ENCODE assay signal across 10 cellular contexts in genomic region chr19:15779756-15780476, GRCh38. TPM values are rescaled to one million over a fixed set of nuclear protein-coding genes. Genes with fewer than 3 reads are reported as not detected.
A peak's percentile ranks its signal among the peaks of the same experiment; 100 is the strongest.
DNase-seq lines count a peak whose midpoint lies in the region; ATAC-seq and TF ChIP-seq lines count a peak whose summit lies in the region.
"Had no signal": no experiment of that assay in that cellular context is flagged by ENCODE, and none has a peak within 500 bp of the region (broad histone marks: within the 10 kb centered on the region; RNA-seq: fewer than 3 reads in every experiment).

No MANE protein-coding gene starts in this region.

- no peak overlapping the region for H3K27ac Mint-ChIP-seq in activated CD4-positive, alpha-beta T cell treated with anti-CD3 and anti-CD28 coated beads, Interleukin-2, amount 10 ng/mL, durations not matched to agents 7 days and 5 days
- H3K27ac Mint-ChIP-seq: IgD-negative memory B cell had no signal

- BruUV-seq in A673 (replicated peaks; lab: Mats Ljungman, UMichigan): no TSS peak

- H3K9me3 Mint-ChIP-seq in activated CD4-positive, alpha-beta T cell treated with anti-CD3 and anti-CD28 coated beads, Interleukin-2, amount 10 ng/mL, durations not matched to agents 7 days and 5 days: no peaks in the 10 kb centered on the region

- H3K36me3 Mint-ChIP-seq in activated CD4-positive, alpha-beta T cell treated with anti-CD3 and anti-CD28 coated beads, Interleukin-2, amount 10 ng/mL, durations not matched to agents 7 days and 5 days (ENCODE audit: low read depth): no peaks in the 10 kb centered on the region

- CTCF ChIA-PET in A673 (lab: Charles Lee): no interaction called here
- CTCF ChIA-PET in activated CD4-positive, alpha-beta T cell treated with anti-CD3 and anti-CD28 coated beads, Interleukin-2, amount 10 ng/mL, durations not matched to agents 7 days and 5 days (lab: Charles Lee): interaction anchor here (0.5 kb wide), 1 partner anchor 32 kb away, joined by 3 read pairs; no protein-coding TSS in a partner anchor

- H3K4me3 ChIP-seq in A673 (ENCODE audit: low read depth, low read length, poor library complexity, severe bottlenecking): no peak overlapping the region
- no peak overlapping the region for H3K4me3 ChIP-seq in fibroblast of the aortic adventitia (ENCODE audit: low read depth, low read length)

- no peaks in the 10 kb centered on the region for H3K27me3 Mint-ChIP-seq in activated CD4-positive, alpha-beta T cell treated with anti-CD3 and anti-CD28 coated beads, Interleukin-2, amount 10 ng/mL, durations not matched to agents 7 days and 5 days

- intact Hi-C loops in A673 (cut with micrococcal nuclease; ENCODE audit: unreplicated experiment): no loop called here

- peaks cover 3% of the 10 kb centered on the region for H3K27me3 ChIP-seq in A673 (replicated peaks; ENCODE audit: insufficient read depth, low read depth, low read length, poor library complexity)

- TF ChIP-seq CTCF in A673 (conservative IDR thresholded peaks at IDR 0.05; ENCODE audit: low read depth, low read length) (no peak), fibroblast of the aortic adventitia (IDR thresholded peaks at IDR 0.05; ENCODE audit: insufficient read depth, low read length) (no peak), omental fat pad (IDR thresholded peaks at IDR 0.05) (no peak)

- H3K36me3 ChIP-seq in A673 (ENCODE audit: insufficient read depth, low read length, poor library complexity, severe bottlenecking): no peaks in the 10 kb centered on the region
- H3K36me3 ChIP-seq: neutrophil had no signal

- H3K27ac ChIP-seq in A673 (ENCODE audit: low read depth, low read length, poor library complexity, severe bottlenecking): no peak overlapping the region
- H3K27ac ChIP-seq: neutrophil had no signal

- ATAC-seq in omental fat pad (ENCODE audit: low FRiP score): peak; percentile 75
- ATAC-seq in GM18511 (IDR thresholded peaks at IDR 0.05; ENCODE audit: unreplicated experiment): no peak

- no peaks in the 10 kb centered on the region for H3K4me1 Mint-ChIP-seq in activated CD4-positive, alpha-beta T cell treated with anti-CD3 and anti-CD28 coated beads, Interleukin-2, amount 10 ng/mL, durations not matched to agents 7 days and 5 days
- H3K4me1 Mint-ChIP-seq: IgD-negative memory B cell had no signal

- POLR2A ChIA-PET in A673 (lab: Charles Lee; ENCODE audit: low non-redundant PET): no interaction called here
- POLR2A ChIA-PET in activated CD4-positive, alpha-beta T cell treated with anti-CD3 and anti-CD28 coated beads, Interleukin-2, amount 10 ng/mL, durations not matched to agents 7 days and 5 days (lab: Charles Lee): no interaction called here

- H3K4me3 Mint-ChIP-seq in activated CD4-positive, alpha-beta T cell treated with anti-CD3 and anti-CD28 coated beads, Interleukin-2, amount 10 ng/mL, durations not matched to agents 7 days and 5 days: no peak overlapping the region
- H3K4me3 Mint-ChIP-seq: IgD-negative memory B cell had no signal

- H3K9me3 ChIP-seq in A673 (ENCODE audit: low read depth, low read length, poor library complexity, severe bottlenecking): no peaks in the 10 kb centered on the region
- H3K9me3 ChIP-seq: neutrophil had no signal

- H3K4me1 ChIP-seq in A673 (ENCODE audit: insufficient read depth, low read length, poor library complexity, severe bottlenecking): no peaks in the 10 kb centered on the region

- peak; percentile 6 for DNase-seq in A673 (ENCODE audit: low spot score)
- DNase-seq in NCI-H446 treated with DMSO at 0.1 percent for 48 hours (lab: John Stamatoyannopoulos, UW): peak; percentile 57
- DNase-seq in fibroblast of the aortic adventitia (ENCODE audit: low read depth): peak; percentile 32
- no peak for DNase-seq in omental fat pad (ENCODE audit: low spot score)
- DNase-seq in activated CD4-positive, alpha-beta T cell treated with anti-CD3 and anti-CD28 coated beads, Interleukin-2, amount 50 U/mL, for 4 hours: no peak
- no peak for DNase-seq in activated CD4-positive, alpha-beta T cell treated with anti-CD3 and anti-CD28 coated beads, Interleukin-2, amount 10 ng/mL, durations not matched to agents 7 days and 5 days
- DNase-seq in SHP77 treated with DMSO at 0.1 percent for 48 hours (lab: John Stamatoyannopoulos, UW): no peak

RNA-seq across cellular contexts. Expression of gene OR10H5, which starts 7.5 kb away (rescaled TPM):
- total RNA-seq in A673 (2021) (not detected in 2 replicates), fibroblast of the aortic adventitia (ENCODE audit: low replicate concordance) (not detected in 2 replicates), omental fat pad (not detected)
- not detected for total RNA-seq in activated CD4-positive, alpha-beta T cell treated with anti-CD3 and anti-CD28 coated beads, Interleukin-2, amount 10 ng/mL, durations not matched to agents 7 days and 5 days

RNA-seq across cellular contexts. Expression of gene OR10H1, which starts 35.5 kb away (rescaled TPM):
- total RNA-seq in A673 (2021) (not detected in 2 replicates), fibroblast of the aortic adventitia (ENCODE audit: low replicate concordance) (not detected in 2 replicates), omental fat pad (not detected)
- total RNA-seq in activated CD4-positive, alpha-beta T cell treated with anti-CD3 and anti-CD28 coated beads, Interleukin-2, amount 10 ng/mL, durations not matched to agents 7 days and 5 days: not detected

RNA-seq across cellular contexts. Expression of gene OR10H3, which starts 42.1 kb away (rescaled TPM):
- total RNA-seq in A673 (2021) (not detected in 2 replicates), fibroblast of the aortic adventitia (ENCODE audit: low replicate concordance) (not detected in 2 replicates), omental fat pad (not detected)
- not detected for total RNA-seq in activated CD4-positive, alpha-beta T cell treated with anti-CD3 and anti-CD28 coated beads, Interleukin-2, amount 10 ng/mL, durations not matched to agents 7 days and 5 days

RNA-seq across cellular contexts. Expression of gene OR10H2, which starts 52.1 kb away (rescaled TPM):
- total RNA-seq in A673 (2021) (not detected in 2 replicates), fibroblast of the aortic adventitia (ENCODE audit: low replicate concordance) (not detected in 2 replicates), omental fat pad (not detected)
- total RNA-seq in activated CD4-positive, alpha-beta T cell treated with anti-CD3 and anti-CD28 coated beads, Interleukin-2, amount 10 ng/mL, durations not matched to agents 7 days and 5 days: not detected

Comparison
In these comparisons a context has a peak if more than half of its experiments do, and no peak if none do; other contexts are left out.
1. DNase-seq: peak in A673 (single experiment), NCI-H446 treated with DMSO at 0.1 percent for 48 hours (single experiment) and fibroblast of the aortic adventitia (single experiment); none in omental fat pad (single experiment), activated CD4-positive, alpha-beta T cell treated with anti-CD3 and anti-CD28 coated beads, Interleukin-2, amount 50 U/mL, for 4 hours (0 of 2), activated CD4-positive, alpha-beta T cell treated with anti-CD3 and anti-CD28 coated beads, Interleukin-2, amount 10 ng/mL, durations not matched to agents 7 days and 5 days (single experiment) and SHP77 treated with DMSO at 0.1 percent for 48 hours (single experiment).